ENCODE assay signal across 8 cellular contexts in genomic region chr18:9707381-9708056, GRCh38.
DNase-seq lines count a peak whose midpoint lies in the region; ATAC-seq and TF ChIP-seq lines count a peak whose summit lies in the region.

No MANE protein-coding gene starts in this region.

- H3K36me3 Mint-ChIP-seq in activated naive CD4-positive, alpha-beta T cell treated with anti-CD3 and anti-CD28 coated beads, Interleukin-2, amount 10 ng/mL, durations not matched to agents 7 days and 5 days = peaks cover 2% of the 10 kb centered on the region
- H3K36me3 Mint-ChIP-seq in stimulated activated naive B cell treated with anti-CD40 and anti-IgM and Interleukin-4, amounts not matched to agents 10 μg/mL and 1 μg/mL and 100 μg/mL, for 72 hours = peaks cover 18 to 19% of the 10 kb centered on the region in 2 donors

- H3K36me3 ChIP-seq in iPS-20b (ENCODE audit: insufficient read depth, low read depth, low read length) = no peaks in the 10 kb centered on the region

- H3K9me3 Mint-ChIP-seq in activated naive CD4-positive, alpha-beta T cell treated with anti-CD3 and anti-CD28 coated beads, Interleukin-2, amount 10 ng/mL, durations not matched to agents 7 days and 5 days = no peaks in the 10 kb centered on the region
- no peaks in the 10 kb centered on the region for H3K9me3 Mint-ChIP-seq in stimulated activated naive B cell treated with anti-CD40 and anti-IgM and Interleukin-4, amounts not matched to agents 10 μg/mL and 1 μg/mL and 100 μg/mL, for 72 hours

- CTCF ChIA-PET in activated naive CD4-positive, alpha-beta T cell treated with anti-CD3 and anti-CD28 coated beads, Interleukin-2, amount 10 ng/mL, durations not matched to agents 7 days and 5 days (lab: Charles Lee) = no interaction called here

- H3K27ac ChIP-seq in iPS-20b (ENCODE audit: low read length) = no peak overlapping the region

- no peak for TF ChIP-seq CTCF in GM20000 (IDR thresholded peaks at IDR 0.05; ENCODE audit: extremely low read depth, missing control alignments)

- peak overlapping the region; percentile 49 for H3K4me3 Mint-ChIP-seq in activated naive CD4-positive, alpha-beta T cell treated with anti-CD3 and anti-CD28 coated beads, Interleukin-2, amount 10 ng/mL, durations not matched to agents 7 days and 5 days
- peak overlapping the region; percentile 76 to 79 for H3K4me3 Mint-ChIP-seq in stimulated activated naive B cell treated with anti-CD40 and anti-IgM and Interleukin-4, amounts not matched to agents 10 μg/mL and 1 μg/mL and 100 μg/mL, for 72 hours

- peaks cover 83% of the 10 kb centered on the region for H3K27me3 Mint-ChIP-seq in activated naive CD4-positive, alpha-beta T cell treated with anti-CD3 and anti-CD28 coated beads, Interleukin-2, amount 10 ng/mL, durations not matched to agents 7 days and 5 days
- peaks cover 31 to 43% of the 10 kb centered on the region in 2 donors for H3K27me3 Mint-ChIP-seq in stimulated activated naive B cell treated with anti-CD40 and anti-IgM and Interleukin-4, amounts not matched to agents 10 μg/mL and 1 μg/mL and 100 μg/mL, for 72 hours

- H3K9me3 ChIP-seq in iPS-20b (ENCODE audit: insufficient read depth, low read depth, low read length) = no peaks in the 10 kb centered on the region

- peak overlapping the region; percentile 34; the same call in 1 of the 2 replicates for H3K9ac ChIP-seq in iPS-20b (ENCODE audit: low read depth, low read length)

- no peak for DNase-seq in activated naive CD4-positive, alpha-beta T cell treated with anti-CD3 and anti-CD28 coated beads, Interleukin-2, amount 10 ng/mL, durations not matched to agents 7 days and 5 days
- DNase-seq in activated naive CD4-positive, alpha-beta T cell treated with anti-CD3 and anti-CD28 coated beads, Interleukin-2, amount 50 U/mL, for 16 hours = no peak
- DNase-seq in amniotic epithelial cell (ENCODE audit: low read depth) (peak; percentile 44), GM20000 (ENCODE audit: low spot score) (no peak)
- DNase-seq in stimulated activated naive B cell treated with anti-CD40 and anti-IgM and Interleukin-4, amounts not matched to agents 10 μg/mL and 1 μg/mL and 100 μg/mL, for 72 hours = no peak

- peaks cover 56% of the 10 kb centered on the region for H3K27me3 ChIP-seq in iPS-20b (ENCODE audit: insufficient read depth, low read length)

- peaks cover 48% of the 10 kb centered on the region for H3K4me1 Mint-ChIP-seq in activated naive CD4-positive, alpha-beta T cell treated with anti-CD3 and anti-CD28 coated beads, Interleukin-2, amount 10 ng/mL, durations not matched to agents 7 days and 5 days
- H3K4me1 Mint-ChIP-seq in stimulated activated naive B cell treated with anti-CD40 and anti-IgM and Interleukin-4, amounts not matched to agents 10 μg/mL and 1 μg/mL and 100 μg/mL, for 72 hours = peaks cover 29 to 65% of the 10 kb centered on the region in 2 donors

- H3K4me1 ChIP-seq in iPS-20b (ENCODE audit: insufficient read depth, low read length) = peaks cover 15% of the 10 kb centered on the region

- peak in 1 of 2 donors; percentile 3 for ATAC-seq in stimulated activated naive B cell treated with anti-CD40 and anti-IgM and Interleukin-4, amounts not matched to agents 10 μg/mL and 1 μg/mL and 100 μg/mL, for 72 hours (replicated peaks)
- ATAC-seq in HG03045 (IDR thresholded peaks at IDR 0.05; ENCODE audit: unreplicated experiment) = no peak
- ATAC-seq in HG02759 (IDR thresholded peaks at IDR 0.05; ENCODE audit: unreplicated experiment) = no peak

- no peak overlapping the region for H3K27ac Mint-ChIP-seq in activated naive CD4-positive, alpha-beta T cell treated with anti-CD3 and anti-CD28 coated beads, Interleukin-2, amount 10 ng/mL, durations not matched to agents 7 days and 5 days
- H3K27ac Mint-ChIP-seq in stimulated activated naive B cell treated with anti-CD40 and anti-IgM and Interleukin-4, amounts not matched to agents 10 μg/mL and 1 μg/mL and 100 μg/mL, for 72 hours = peak overlapping the region; percentile 47

- peak overlapping the region; percentile 83; the same call in 1 of the 2 replicates for H3K4me3 ChIP-seq in iPS-20b (ENCODE audit: low read length)
